10 cellular contexts compared by ENCODE assay signal in genomic region chr6:151808331-151809241, GRCh38. TPM values are rescaled to one million over a fixed set of nuclear protein-coding genes. Genes with fewer than 3 reads are reported as not detected.
DNase-seq lines count a peak whose midpoint lies in the region; ATAC-seq, FAIRE-seq and TF ChIP-seq lines count a peak whose summit lies in the region.
"Had no signal": no experiment of that assay in that cellular context is flagged by ENCODE, and none has a peak within 500 bp of the region (broad histone marks: within the 10 kb centered on the region; RNA-seq: fewer than 3 reads in every experiment).

No MANE protein-coding gene starts in this region.

- H2AFZ ChIP-seq in GM12878 (ENCODE audit: control insufficient read depth, low read depth, low read length) = no peak overlapping the region

- no peak for TF ChIP-seq EP300 in GM12878 (IDR thresholded peaks at IDR 0.05; ENCODE audit: borderline replicate concordance in 1 of 2, control insufficient read depth in 1 of 2, low read depth in 2 of 2, low read length in 2 of 2)

- H3K4me2 ChIP-seq in GM12878 (ENCODE audit: control insufficient read depth, insufficient read depth) = no peak overlapping the region

- ATAC-seq in GM12878 (peak; percentile 22), thoracic aorta (ENCODE audit: insufficient number of reproducible peaks, low FRiP score, low read depth) (no peak)

- TF ChIP-seq CTCF in GM12878 (IDR thresholded peaks at IDR 0.05 in 2 of 3, conservative IDR thresholded peaks at IDR 0.05 in 1 of 3; ENCODE audit: control insufficient read depth in 2 of 3, extremely low read depth in 1 of 3, insufficient read depth in 1 of 3, low read depth in 3 of 3, low read length in 3 of 3) (no peak), thoracic aorta (IDR thresholded peaks at IDR 0.05) (no peak)

- intact Hi-C loops in GM12878 (cut with micrococcal nuclease; ENCODE audit: unreplicated experiment) = no loop called here

- no peak for FAIRE-seq in GM12878 (lab: Jason Lieb, UNC)

- no peak for TF ChIP-seq POLR2A in GM12878 (IDR thresholded peaks at IDR 0.05; ENCODE audit: low read depth, low read length)

- RAD21 ChIA-PET in GM12878 (lab: Charles Lee; ENCODE audit: unreplicated experiment) = no interaction called here

- POLR2A ChIA-PET in GM12878 (lab: Charles Lee) = no interaction called here

- H3K9ac ChIP-seq in GM12878 (ENCODE audit: control insufficient read depth, insufficient read depth, low read length) = no peak overlapping the region

- 16% methylated on average over 33 of the region's 67 CpGs for WGBS in GM12878 (ENCODE audit: insufficient coverage, insufficient replicate concordance, low lambda C conversion rate, missing lambda C conversion rate)

- H3K27me3 ChIP-seq in GM12878 (replicated peaks in 1 of 2; ENCODE audit: control insufficient read depth in 2 of 2, insufficient read depth in 2 of 2, low read length in 1 of 2) (peaks cover 11 to 16% of the 10 kb centered on the region in 2 experiments), thoracic aorta (replicated peaks; ENCODE audit: insufficient read depth) (no peaks in the 10 kb centered on the region)

- H3K36me3 ChIP-seq in GM12878 (ENCODE audit: control insufficient read depth in 2 of 2, insufficient read depth in 2 of 2, low read length in 1 of 2) (no peaks in the 10 kb centered on the region), thoracic aorta (no peaks in the 10 kb centered on the region)
- H3K36me3 ChIP-seq: neutrophil had no signal

- H3K79me2 ChIP-seq in GM12878 (ENCODE audit: control insufficient read depth, insufficient read depth, low read length) = no peaks in the 10 kb centered on the region

- H3K4me3 ChIP-seq in GM12878 = no peak overlapping the region
- peak overlapping the region; percentile 75 for H3K4me3 ChIP-seq in thoracic aorta

- H3K9me3 ChIP-seq in GM12878 (replicated peaks; ENCODE audit: control insufficient read depth, insufficient read depth, low read length) (no peaks in the 10 kb centered on the region), thoracic aorta (no peaks in the 10 kb centered on the region)
- H3K9me3 ChIP-seq: neutrophil had no signal

- H3K27ac ChIP-seq in GM12878 (ENCODE audit: control insufficient read depth, insufficient read depth) (no peak overlapping the region), thoracic aorta (peak overlapping the region; percentile 60 to 62)
- H3K27ac ChIP-seq: neutrophil had no signal

- CTCF ChIA-PET in GM12878 (lab: Yijun Ruan, JAX) = interaction anchor here (1.0 to 1.1 kb wide), 2 partner anchors 43 to 114 kb away, joined by 3 read pairs; no protein-coding TSS in a partner anchor

- no peaks in the 10 kb centered on the region for H4K20me1 ChIP-seq in GM12878 (ENCODE audit: control insufficient read depth, insufficient read depth)

- in situ Hi-C loops in GM12878 (cut with MboI) = no loop called here

- H3K4me1 ChIP-seq in GM12878 (ENCODE audit: control insufficient read depth, insufficient read depth, low read length) (no peaks in the 10 kb centered on the region), thoracic aorta (ENCODE audit: control insufficient read depth in 1 of 2, low read depth in 2 of 2) (peaks cover 11 to 43% of the 10 kb centered on the region in 2 donors)

- SMC1A ChIA-PET in GM12878 (lab: Charles Lee; ENCODE audit: uncharacterized antibody, unreplicated experiment) = no interaction called here

- no TSS peak for BruUV-seq in GM12878 (replicated peaks; lab: Mats Ljungman, UMichigan)

- DNase-seq in NCI-H748 (lab: John Stamatoyannopoulos, UW; ENCODE audit: unreplicated experiment) (peak; percentile 22), NCI-H748 treated with DMSO at 0.1 percent for 48 hours (lab: John Stamatoyannopoulos, UW) (no peak), GM12878 (ENCODE audit: low read depth, low spot score) (no peak), left kidney (ENCODE audit: low read depth, low spot score) (peak; percentile 61), thoracic aorta (ENCODE audit: low spot score) (no peak), hepatic stellate cell (ENCODE audit: low spot score) (no peak), KG1 (lab: John Stamatoyannopoulos, UW) (no peak), NCI-H510A (lab: John Stamatoyannopoulos, UW) (no peak)
- DNase-seq: activated CD4-positive, alpha-beta T cell treated with anti-CD3 and anti-CD28 coated beads, Interleukin-2, amount 50 U/mL, for 1 hour had no signal

- TF ChIP-seq RAD21 in GM12878 (IDR thresholded peaks at IDR 0.05; ENCODE audit: insufficient read depth, low read depth, low read length) = no peak

TF ChIP-seq in GM12878, 131 proteins besides CTCF, POLR2A, EP300 and RAD21 (continues in another document):
- TF ChIP-seq ZBTB11 (CRISPR knock-in tag; IDR thresholded peaks at IDR 0.05) (no peak), EGR1 (IDR thresholded peaks at IDR 0.05; ENCODE audit: borderline replicate concordance in 1 of 2, low read depth in 2 of 2, low read length in 2 of 2) (no peak), MXI1 (IDR thresholded peaks at IDR 0.05; ENCODE audit: low read depth, low read length) (no peak), EED (IDR thresholded peaks at IDR 0.05; ENCODE audit: low read depth) (no peak), SMAD1 (IDR thresholded peaks at IDR 0.05; ENCODE audit: low read depth, partially characterized antibody) (no peak), FOS (IDR thresholded peaks at IDR 0.05; ENCODE audit: borderline replicate concordance, extremely low read depth, insufficient read length) (no peak), GABPA (IDR thresholded peaks at IDR 0.05; ENCODE audit: low read depth) (no peak), ZNF274 (IDR thresholded peaks at IDR 0.05; ENCODE audit: insufficient read depth, insufficient read length) (no peak), ZNF217 (IDR thresholded peaks at IDR 0.05) (no peak), NKRF (conservative IDR thresholded peaks at IDR 0.05) (no peak)

RNA-seq across cellular contexts. Expression of gene ESR1, which starts 1.1 kb away (rescaled TPM):
- 5.1 and 7.7 TPM in 2 replicates for total RNA-seq in GM12878 (2013; cell fraction: nucleolus; rRNA removed)
- total RNA-seq in GM12878 (2014; rRNA removed) (0.05 and 0.51 TPM in 2 replicates), GM12878 (2014; rRNA removed; fragmentation: Illumina TruSeq; extraction: Trizol) (0.05 TPM in 1 of 2 replicates, not detected in the other), GM12878 (2021) (0.13 TPM in 1 of 2 replicates, not detected in the other), thoracic aorta (1 to 10 TPM; 4.9 TPM)
- 0.13 TPM for polyA plus RNA-seq in GM12878 (2011; ENCODE audit: low read depth)
- polyA plus RNA-seq in GM12878 (2011; rRNA removed) (0.20 and 0.29 TPM in 2 replicates), GM12878 (2014; fragmentation: Illumina TruSeq; extraction: Trizol) (0.09 TPM in 1 of 2 replicates, not detected in the other), GM12878 (2014; fragmentation: Nextera tagmentation; extraction: Ambion mirVana) (not detected), GM12878 (2014; rRNA removed) (0.03 and 0.04 TPM in 2 replicates), GM12878 (2016; fragmentation: Nextera tagmentation; extraction: Ambion mirVana) (under 1 TPM in 1 of 2 experiments, not detected in 1; 0.39 TPM)
- polyA plus RNA-seq in GM12878 (2011; cell fraction: cytosol; rRNA removed) = 0.10 and 0.32 TPM in 2 replicates
- 0.69 and 0.70 TPM in 2 replicates for polyA plus RNA-seq in GM12878 (2011; cell fraction: nucleus; rRNA removed)
- 0.11 and 0.14 TPM in 2 replicates for polyA plus RNA-seq in GM12878 (2012)
- polyA minus RNA-seq in GM12878 (2011; rRNA and poly(A)+ RNA removed) = 0.41 and 0.59 TPM in 2 replicates
- not detected in 2 replicates for polyA minus RNA-seq in GM12878 (2011; cell fraction: cytosol; rRNA and poly(A)+ RNA removed)
- polyA minus RNA-seq in GM12878 (2011; cell fraction: nucleus; rRNA and poly(A)+ RNA removed) = 2.9 and 4.7 TPM in 2 replicates

Comparison
In these comparisons a context has a peak if more than half of its experiments do, and no peak if none do; other contexts are left out.
1. DNase-seq: peak in NCI-H748 (single experiment) and left kidney (single experiment); none in NCI-H748 treated with DMSO at 0.1 percent for 48 hours (single experiment), GM12878 (single experiment), thoracic aorta (single experiment), hepatic stellate cell (single experiment), KG1 (single experiment) and NCI-H510A (single experiment).